10 cellular contexts compared by ENCODE assay signal in the genomic region with DNA sequence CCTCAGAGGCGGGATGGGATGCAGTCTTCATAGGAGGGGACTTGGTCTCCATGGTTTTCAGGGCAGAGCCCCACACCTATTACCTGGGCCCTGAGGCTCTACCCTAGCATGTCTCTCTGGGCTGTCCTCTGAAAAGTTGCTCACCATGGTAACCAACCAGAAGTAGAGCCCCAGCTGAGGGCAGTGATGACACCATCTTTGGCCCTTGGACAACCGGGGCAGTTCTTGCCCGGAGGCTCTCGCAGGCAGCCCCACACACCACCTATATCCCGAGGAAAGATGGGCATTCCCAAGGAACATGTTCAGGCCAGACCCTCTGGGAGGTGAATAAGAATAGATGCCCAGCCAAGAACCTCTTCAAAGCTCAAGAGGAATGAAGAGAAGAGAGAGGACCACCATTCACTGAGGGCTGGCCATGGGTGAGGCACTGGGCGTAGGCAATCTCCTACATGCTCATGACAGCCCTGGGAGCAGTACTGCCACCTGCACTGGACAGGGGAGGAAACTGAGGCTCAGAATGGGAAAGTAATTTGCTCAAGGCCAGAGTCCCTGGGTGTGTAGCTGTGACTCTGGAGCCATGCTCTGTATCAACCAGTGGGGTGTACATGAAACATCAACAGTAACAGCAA.
DNase-seq lines count a peak whose midpoint lies in the region; ATAC-seq and TF ChIP-seq lines count a peak whose summit lies in the region.
"Had no signal": no experiment of that assay in that cellular context is flagged by ENCODE, and none has a peak within 500 bp of the region (broad histone marks: within the 10 kb centered on the region; RNA-seq: fewer than 3 reads in every experiment).

No MANE protein-coding gene starts in this region.

- no peak for DNase-seq in HFFc6
- DNase-seq in ascending aorta (ENCODE audit: low spot score in 2 of 2): peak in 1 of 2 donors; percentile 64
- DNase-seq in left lung: no peak
- DNase-seq in kidney glomerular epithelial cell (lab: John Stamatoyannopoulos, UW): no peak
- DNase-seq: activated naive CD4-positive, alpha-beta T cell treated with anti-CD3 and anti-CD28 coated beads for 36 hours; NCI-H526 had no signal

- no peak for ATAC-seq in left lung
- ATAC-seq in stimulated activated memory B cell treated with anti-CD40 and anti-IgM and Interleukin-4, amounts not matched to agents 10 μg/mL and 1 μg/mL and 100 μg/mL, for 72 hours: no peak
- ATAC-seq in GM18519 (IDR thresholded peaks at IDR 0.05; ENCODE audit: low FRiP score, unreplicated experiment): no peak
- ATAC-seq in GM19452 (IDR thresholded peaks at IDR 0.05; ENCODE audit: unreplicated experiment): no peak
- ATAC-seq in GM18870 (IDR thresholded peaks at IDR 0.05; ENCODE audit: unreplicated experiment): no peak

- H3K4me3 ChIP-seq in ascending aorta (no peak overlapping the region), left lung (no peak overlapping the region)

- H3K4me1 Mint-ChIP-seq in HFFc6 (ENCODE audit: low read depth): peaks cover 74% of the 10 kb centered on the region
- H3K4me1 Mint-ChIP-seq in stimulated activated memory B cell treated with anti-CD40 and anti-IgM and Interleukin-4, amounts not matched to agents 10 μg/mL and 1 μg/mL and 100 μg/mL, for 72 hours: peaks cover 36% of the 10 kb centered on the region

- H3K27me3 Mint-ChIP-seq in HFFc6 (ENCODE audit: insufficient read depth): peaks cover 2% of the 10 kb centered on the region
- no peaks in the 10 kb centered on the region for H3K27me3 Mint-ChIP-seq in stimulated activated memory B cell treated with anti-CD40 and anti-IgM and Interleukin-4, amounts not matched to agents 10 μg/mL and 1 μg/mL and 100 μg/mL, for 72 hours

- peak overlapping the region; percentile 17 for H3K4me3 Mint-ChIP-seq in HFFc6
- no peak overlapping the region for H3K4me3 Mint-ChIP-seq in stimulated activated memory B cell treated with anti-CD40 and anti-IgM and Interleukin-4, amounts not matched to agents 10 μg/mL and 1 μg/mL and 100 μg/mL, for 72 hours
- H3K4me3 Mint-ChIP-seq: activated naive CD4-positive, alpha-beta T cell treated with anti-CD3 and anti-CD28 coated beads for 36 hours had no signal

- peak overlapping the region; percentile 86 to 90 for H3K27ac ChIP-seq in ascending aorta
- H3K27ac ChIP-seq in left lung: peak overlapping the region; percentile 75 to 76

- H3K36me3 ChIP-seq in ascending aorta (no peaks in the 10 kb centered on the region), left lung (no peaks in the 10 kb centered on the region)

- peak overlapping the region; percentile 95 for H3K27ac Mint-ChIP-seq in HFFc6
- H3K27ac Mint-ChIP-seq in stimulated activated memory B cell treated with anti-CD40 and anti-IgM and Interleukin-4, amounts not matched to agents 10 μg/mL and 1 μg/mL and 100 μg/mL, for 72 hours: peak overlapping the region; percentile 10
- H3K27ac Mint-ChIP-seq: activated naive CD4-positive, alpha-beta T cell treated with anti-CD3 and anti-CD28 coated beads for 36 hours had no signal

- H3K9me3 Mint-ChIP-seq in HFFc6: no peaks in the 10 kb centered on the region
- H3K9me3 Mint-ChIP-seq in stimulated activated memory B cell treated with anti-CD40 and anti-IgM and Interleukin-4, amounts not matched to agents 10 μg/mL and 1 μg/mL and 100 μg/mL, for 72 hours: no peaks in the 10 kb centered on the region

- no peak for TF ChIP-seq CTCF in HFFc6 (IDR thresholded peaks at IDR 0.05)
- TF ChIP-seq CTCF in ascending aorta (IDR thresholded peaks at IDR 0.05): no peak
- TF ChIP-seq CTCF in left lung (IDR thresholded peaks at IDR 0.05): no peak

- intact Hi-C loops in ascending aorta (cut with DNase I): loop anchor here (2.0 to 5.0 kb wide), 4 partner anchors 18 to 121 kb away; no protein-coding TSS in a partner anchor
- intact Hi-C loops in left lung (cut with DNase I): no loop called here

- H3K36me3 Mint-ChIP-seq in HFFc6 (ENCODE audit: low read depth): no peaks in the 10 kb centered on the region
- no peaks in the 10 kb centered on the region for H3K36me3 Mint-ChIP-seq in stimulated activated memory B cell treated with anti-CD40 and anti-IgM and Interleukin-4, amounts not matched to agents 10 μg/mL and 1 μg/mL and 100 μg/mL, for 72 hours

- H3K4me1 ChIP-seq in ascending aorta (peaks cover 12 to 29% of the 10 kb centered on the region in 2 donors), left lung (peaks cover 14 to 41% of the 10 kb centered on the region in 2 donors)

- H3K9me3 ChIP-seq in ascending aorta (no peaks in the 10 kb centered on the region), left lung (peaks cover 0 to 7% of the 10 kb centered on the region in 2 donors)

- H3K27me3 ChIP-seq in ascending aorta (no peaks in the 10 kb centered on the region), left lung (no peaks in the 10 kb centered on the region)
